Comparison of ENCODE assay signal across 8 cellular contexts in the genomic region with DNA sequence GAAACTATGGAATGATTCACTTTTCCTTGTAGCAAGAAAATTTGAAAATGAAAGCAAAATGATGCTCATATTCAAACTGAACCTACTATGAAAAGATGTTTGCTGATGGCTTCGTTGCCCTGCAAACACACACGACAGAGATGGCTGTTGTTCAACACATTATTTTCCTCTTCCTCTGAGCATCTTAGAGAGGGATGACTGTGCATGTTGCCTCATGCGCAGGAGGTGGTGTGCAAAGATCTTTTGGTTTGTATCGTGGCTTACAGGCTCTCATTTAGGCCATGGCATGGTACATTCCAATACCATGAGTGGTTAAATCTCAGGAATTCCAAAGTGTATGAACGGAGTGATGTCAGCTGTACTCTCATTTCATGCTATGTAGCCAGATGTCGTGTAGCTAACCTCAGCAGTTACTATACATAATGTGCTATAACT.
DNase-seq lines count a peak whose midpoint lies in the region; TF ChIP-seq lines count a peak whose summit lies in the region.

No MANE protein-coding gene starts in this region.

- H3K27ac ChIP-seq in temporal lobe (ENCODE audit: low read depth, low read length): peak overlapping the region; percentile 7

- DNase-seq in Calu3 (peak; percentile 65), M059J (ENCODE audit: low read depth) (peak; percentile 98), kidney epithelial cell (ENCODE audit: low read depth) (peak; percentile 98), posterior cingulate gyrus (no peak), cortex of kidney (lab: John Stamatoyannopoulos, UW) (no peak), endothelial cell (ENCODE audit: low spot score) (no peak)

- CTCF ChIA-PET in Calu3 (lab: Charles Lee): no interaction called here

- H3K36me3 ChIP-seq in kidney epithelial cell (ENCODE audit: control insufficient read depth, insufficient read depth, low read length): no peaks in the 10 kb centered on the region

- no peak overlapping the region for H3K4me3 ChIP-seq in kidney epithelial cell (ENCODE audit: low read depth, low read length)

- no peaks in the 10 kb centered on the region for H3K27me3 ChIP-seq in kidney epithelial cell (ENCODE audit: control insufficient read depth, insufficient read depth, low read length)

- H3K36me3 Mint-ChIP-seq in Calu3 (ENCODE audit: insufficient read depth, unreplicated experiment) (peaks cover 31% of the 10 kb centered on the region), endothelial cell (ENCODE audit: low read depth, unreplicated experiment) (no peaks in the 10 kb centered on the region)
- peaks cover 1% of the 10 kb centered on the region for H3K36me3 Mint-ChIP-seq in activated naive CD4-positive, alpha-beta T cell treated with anti-CD3 and anti-CD28 coated beads, Interleukin-2, amount 50 U/mL, for 24 hours

- TF ChIP-seq CTCF in Calu3 (IDR thresholded peaks at IDR 0.05; ENCODE audit: unreplicated experiment) (no peak), kidney epithelial cell (IDR thresholded peaks at IDR 0.05; ENCODE audit: insufficient read depth, low read length, poor library complexity, severe bottlenecking) (no peak), endothelial cell (IDR thresholded peaks at IDR 0.05; ENCODE audit: unreplicated experiment) (no peak)

- intact Hi-C loops in Calu3 (cut with micrococcal nuclease; ENCODE audit: unreplicated experiment) (loop anchor here (5.0 to 10.0 kb wide), 2 partner anchors 40 to 208 kb away; no protein-coding TSS in a partner anchor), posterior cingulate gyrus (cut with DNase I) (no loop called here)

- H3K27me3 Mint-ChIP-seq in Calu3 (ENCODE audit: unreplicated experiment): no peaks in the 10 kb centered on the region
- no peaks in the 10 kb centered on the region for H3K27me3 Mint-ChIP-seq in activated naive CD4-positive, alpha-beta T cell treated with anti-CD3 and anti-CD28 coated beads, Interleukin-2, amount 50 U/mL, for 24 hours
- no peaks in the 10 kb centered on the region for H3K27me3 Mint-ChIP-seq in endothelial cell (ENCODE audit: unreplicated experiment)

- no TSS peak for BruUV-seq in Calu3 (replicated peaks; lab: Mats Ljungman, UMichigan)

- H3K9me3 Mint-ChIP-seq in Calu3 (ENCODE audit: low read depth, unreplicated experiment) (no peaks in the 10 kb centered on the region), endothelial cell (ENCODE audit: unreplicated experiment) (no peaks in the 10 kb centered on the region)
- H3K9me3 Mint-ChIP-seq in activated naive CD4-positive, alpha-beta T cell treated with anti-CD3 and anti-CD28 coated beads, Interleukin-2, amount 50 U/mL, for 24 hours: no peaks in the 10 kb centered on the region

- H3K4me1 Mint-ChIP-seq in Calu3 (ENCODE audit: low read depth, unreplicated experiment) (peaks cover 53% of the 10 kb centered on the region), endothelial cell (ENCODE audit: unreplicated experiment) (peaks cover 16% of the 10 kb centered on the region)
- peaks cover 89% of the 10 kb centered on the region for H3K4me1 Mint-ChIP-seq in activated naive CD4-positive, alpha-beta T cell treated with anti-CD3 and anti-CD28 coated beads, Interleukin-2, amount 50 U/mL, for 24 hours

- H3K27ac Mint-ChIP-seq in Calu3 (ENCODE audit: unreplicated experiment) (peak overlapping the region; percentile 96), endothelial cell (ENCODE audit: unreplicated experiment) (no peak overlapping the region)
- peak overlapping the region; percentile 99 for H3K27ac Mint-ChIP-seq in activated naive CD4-positive, alpha-beta T cell treated with anti-CD3 and anti-CD28 coated beads, Interleukin-2, amount 50 U/mL, for 24 hours

- H3K4me3 Mint-ChIP-seq in Calu3 (ENCODE audit: low read depth, unreplicated experiment): peak overlapping the region; percentile 66
- H3K4me3 Mint-ChIP-seq in activated naive CD4-positive, alpha-beta T cell treated with anti-CD3 and anti-CD28 coated beads, Interleukin-2, amount 50 U/mL, for 24 hours: peak overlapping the region; percentile 73
- no peak overlapping the region for H3K4me3 Mint-ChIP-seq in endothelial cell (ENCODE audit: unreplicated experiment)

Comparison
In these comparisons a context has a peak if more than half of its experiments do, and no peak if none do; other contexts are left out.
1. DNase-seq: peak in Calu3 (single experiment), M059J (single experiment) and kidney epithelial cell (single experiment); none in posterior cingulate gyrus (0 of 10), cortex of kidney (single experiment) and endothelial cell (single experiment).